In the genomic region with DNA sequence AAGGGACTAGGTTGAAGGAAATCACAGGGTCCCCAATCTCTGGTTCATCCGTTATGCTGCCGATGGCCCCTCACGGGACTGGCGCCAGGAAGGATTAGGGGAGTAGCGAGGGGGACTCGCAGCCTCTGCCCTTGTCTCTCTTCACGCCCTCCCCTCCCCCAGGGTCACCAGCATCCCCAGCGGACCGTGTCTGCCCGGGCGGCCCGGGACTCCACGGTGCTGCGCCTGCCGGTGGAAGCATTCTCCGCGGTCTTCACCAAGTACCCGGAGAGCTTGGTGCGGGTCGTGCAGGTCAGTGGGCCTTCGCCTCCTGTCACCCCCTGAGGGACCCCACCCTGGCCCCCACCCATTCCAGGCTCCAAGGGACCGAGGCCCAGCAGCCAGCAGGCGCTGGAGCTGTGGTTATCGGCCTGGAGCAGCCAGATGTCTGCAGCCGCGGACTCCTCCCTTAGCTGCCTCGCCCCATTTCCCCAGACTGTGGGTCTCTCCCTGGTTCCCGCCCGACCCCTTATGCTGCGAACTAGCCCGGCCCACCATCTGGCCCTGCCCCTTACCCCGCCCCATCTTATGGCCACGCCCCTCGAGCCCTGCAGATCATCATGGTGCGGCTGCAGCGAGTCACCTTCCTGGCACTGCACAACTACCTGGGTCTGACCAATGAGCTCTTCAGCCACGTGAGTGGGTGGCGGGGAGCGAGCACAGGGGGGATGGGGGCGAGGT, we compare ENCODE assay signal across 9 cellular contexts. TPM values are rescaled to one million over a fixed set of nuclear protein-coding genes. Genes with fewer than 3 reads are reported as not detected.
DNase-seq lines count a peak whose midpoint lies in the region; ATAC-seq and TF ChIP-seq lines count a peak whose summit lies in the region.
"Had no signal": no experiment of that assay in that cellular context is flagged by ENCODE, and none has a peak within 500 bp of the region (broad histone marks: within the 10 kb centered on the region; RNA-seq: fewer than 3 reads in every experiment).

No MANE protein-coding gene starts in this region.

- peak; percentile 56 for DNase-seq in activated CD4-positive, alpha-beta memory T cell treated with anti-CD3 and anti-CD28 coated beads for 36 hours
- no peak for DNase-seq in activated CD4-positive, alpha-beta memory T cell treated with anti-CD3 and anti-CD28 coated beads, Interleukin-2, amount 10 ng/mL, durations not matched to agents 7 days and 5 days
- DNase-seq in fibroblast of mammary gland (ENCODE audit: low read depth) (peak; percentile 63), amygdala (lab: John Stamatoyannopoulos, UW) (no peak), OCI-M2 (lab: John Stamatoyannopoulos, UW; ENCODE audit: unreplicated experiment) (no peak)
- peak; percentile 37 to 57 for DNase-seq in stimulated activated CD8-positive, alpha-beta memory T cell treated with anti-CD3 and anti-CD28 coated beads, Interleukin-2, amount 100 ng/mL, for 48 hours (ENCODE audit: low read depth in 2 of 2)
- DNase-seq in T-helper 2 cell treated with Interferon-gamma antibody and Interleukin-4, amounts not matched to agents 5 μg/mL and 100 μg/mL, for 36 hours (ENCODE audit: low spot score): no peak
- DNase-seq: NCI-H69 had no signal

- H3K4me3 Mint-ChIP-seq in activated CD4-positive, alpha-beta memory T cell treated with anti-CD3 and anti-CD28 coated beads for 36 hours: no peak overlapping the region
- no peak overlapping the region for H3K4me3 Mint-ChIP-seq in activated CD4-positive, alpha-beta memory T cell treated with anti-CD3 and anti-CD28 coated beads, Interleukin-2, amount 10 ng/mL, durations not matched to agents 7 days and 5 days
- no peak overlapping the region for H3K4me3 Mint-ChIP-seq in T-helper 2 cell treated with Interferon-gamma antibody and Interleukin-4, amounts not matched to agents 5 μg/mL and 100 μg/mL, for 36 hours

- intact Hi-C loops in activated CD4-positive, alpha-beta memory T cell treated with anti-CD3 and anti-CD28 coated beads for 36 hours (cut with micrococcal nuclease): no loop called here

- no peak overlapping the region for H3K4me3 ChIP-seq in fibroblast of mammary gland (ENCODE audit: control insufficient read depth, low read depth, low read length)

- ATAC-seq in SK-N-SH treated with all-trans-retinoic acid at 6 μM for 48 hours: peak; percentile 85

- POLR2A ChIA-PET in activated CD4-positive, alpha-beta memory T cell treated with anti-CD3 and anti-CD28 coated beads for 36 hours (lab: Charles Lee): no interaction called here
- POLR2A ChIA-PET in activated CD4-positive, alpha-beta memory T cell treated with anti-CD3 and anti-CD28 coated beads, Interleukin-2, amount 10 ng/mL, durations not matched to agents 7 days and 5 days (lab: Charles Lee): no interaction called here

- H3K27me3 Mint-ChIP-seq in activated CD4-positive, alpha-beta memory T cell treated with anti-CD3 and anti-CD28 coated beads for 36 hours: no peaks in the 10 kb centered on the region
- no peaks in the 10 kb centered on the region for H3K27me3 Mint-ChIP-seq in activated CD4-positive, alpha-beta memory T cell treated with anti-CD3 and anti-CD28 coated beads, Interleukin-2, amount 10 ng/mL, durations not matched to agents 7 days and 5 days
- H3K27me3 Mint-ChIP-seq in T-helper 2 cell treated with Interferon-gamma antibody and Interleukin-4, amounts not matched to agents 5 μg/mL and 100 μg/mL, for 36 hours (ENCODE audit: low read depth): no peaks in the 10 kb centered on the region

- no peak overlapping the region for H3K27ac Mint-ChIP-seq in activated CD4-positive, alpha-beta memory T cell treated with anti-CD3 and anti-CD28 coated beads for 36 hours
- no peak overlapping the region for H3K27ac Mint-ChIP-seq in activated CD4-positive, alpha-beta memory T cell treated with anti-CD3 and anti-CD28 coated beads, Interleukin-2, amount 10 ng/mL, durations not matched to agents 7 days and 5 days
- H3K27ac Mint-ChIP-seq in T-helper 2 cell treated with Interferon-gamma antibody and Interleukin-4, amounts not matched to agents 5 μg/mL and 100 μg/mL, for 36 hours: no peak overlapping the region

- peaks cover 35% of the 10 kb centered on the region for H3K36me3 Mint-ChIP-seq in activated CD4-positive, alpha-beta memory T cell treated with anti-CD3 and anti-CD28 coated beads for 36 hours
- peaks cover 57% of the 10 kb centered on the region for H3K36me3 Mint-ChIP-seq in activated CD4-positive, alpha-beta memory T cell treated with anti-CD3 and anti-CD28 coated beads, Interleukin-2, amount 10 ng/mL, durations not matched to agents 7 days and 5 days (ENCODE audit: low read depth)
- peaks cover 33% of the 10 kb centered on the region for H3K36me3 Mint-ChIP-seq in T-helper 2 cell treated with Interferon-gamma antibody and Interleukin-4, amounts not matched to agents 5 μg/mL and 100 μg/mL, for 36 hours (ENCODE audit: low read depth)

- CTCF ChIA-PET in activated CD4-positive, alpha-beta memory T cell treated with anti-CD3 and anti-CD28 coated beads for 36 hours (lab: Charles Lee): no interaction called here
- CTCF ChIA-PET in activated CD4-positive, alpha-beta memory T cell treated with anti-CD3 and anti-CD28 coated beads, Interleukin-2, amount 10 ng/mL, durations not matched to agents 7 days and 5 days (lab: Charles Lee): interaction anchor here (0.8 to 0.9 kb wide), 2 partner anchors 27 kb away, joined by 3 read pairs; no protein-coding TSS in a partner anchor

- H3K4me1 Mint-ChIP-seq in activated CD4-positive, alpha-beta memory T cell treated with anti-CD3 and anti-CD28 coated beads for 36 hours (ENCODE audit: low read depth): peaks cover 17% of the 10 kb centered on the region
- H3K4me1 Mint-ChIP-seq in activated CD4-positive, alpha-beta memory T cell treated with anti-CD3 and anti-CD28 coated beads, Interleukin-2, amount 10 ng/mL, durations not matched to agents 7 days and 5 days: peaks cover 45% of the 10 kb centered on the region
- peaks cover 22% of the 10 kb centered on the region for H3K4me1 Mint-ChIP-seq in T-helper 2 cell treated with Interferon-gamma antibody and Interleukin-4, amounts not matched to agents 5 μg/mL and 100 μg/mL, for 36 hours (ENCODE audit: low read depth)

- no peaks in the 10 kb centered on the region for H3K9me3 Mint-ChIP-seq in activated CD4-positive, alpha-beta memory T cell treated with anti-CD3 and anti-CD28 coated beads for 36 hours
- H3K9me3 Mint-ChIP-seq in activated CD4-positive, alpha-beta memory T cell treated with anti-CD3 and anti-CD28 coated beads, Interleukin-2, amount 10 ng/mL, durations not matched to agents 7 days and 5 days: no peaks in the 10 kb centered on the region
- H3K9me3 Mint-ChIP-seq in T-helper 2 cell treated with Interferon-gamma antibody and Interleukin-4, amounts not matched to agents 5 μg/mL and 100 μg/mL, for 36 hours: no peaks in the 10 kb centered on the region

- TF ChIP-seq CTCF in fibroblast of mammary gland (conservative IDR thresholded peaks at IDR 0.05; ENCODE audit: control insufficient read depth, insufficient read depth, low read depth, low read length): no peak

TF ChIP-seq in SK-N-SH treated with all-trans-retinoic acid at 6 μM for 48 hours, 23 proteins besides CTCF, POLR2A, EP300 and RAD21 (continues in another document):
- TF ChIP-seq TCF4 (CRISPR knock-in tag; IDR thresholded peaks at IDR 0.05; ENCODE audit: borderline replicate concordance) (no peak), ARNTL (CRISPR knock-in tag; IDR thresholded peaks at IDR 0.05; ENCODE audit: borderline replicate concordance, low read depth) (no peak), CSDC2 (CRISPR knock-in tag; IDR thresholded peaks at IDR 0.05) (no peak), OSR1 (CRISPR knock-in tag; IDR thresholded peaks at IDR 0.05) (no peak)
- TF ChIP-seq, protein P1, sequence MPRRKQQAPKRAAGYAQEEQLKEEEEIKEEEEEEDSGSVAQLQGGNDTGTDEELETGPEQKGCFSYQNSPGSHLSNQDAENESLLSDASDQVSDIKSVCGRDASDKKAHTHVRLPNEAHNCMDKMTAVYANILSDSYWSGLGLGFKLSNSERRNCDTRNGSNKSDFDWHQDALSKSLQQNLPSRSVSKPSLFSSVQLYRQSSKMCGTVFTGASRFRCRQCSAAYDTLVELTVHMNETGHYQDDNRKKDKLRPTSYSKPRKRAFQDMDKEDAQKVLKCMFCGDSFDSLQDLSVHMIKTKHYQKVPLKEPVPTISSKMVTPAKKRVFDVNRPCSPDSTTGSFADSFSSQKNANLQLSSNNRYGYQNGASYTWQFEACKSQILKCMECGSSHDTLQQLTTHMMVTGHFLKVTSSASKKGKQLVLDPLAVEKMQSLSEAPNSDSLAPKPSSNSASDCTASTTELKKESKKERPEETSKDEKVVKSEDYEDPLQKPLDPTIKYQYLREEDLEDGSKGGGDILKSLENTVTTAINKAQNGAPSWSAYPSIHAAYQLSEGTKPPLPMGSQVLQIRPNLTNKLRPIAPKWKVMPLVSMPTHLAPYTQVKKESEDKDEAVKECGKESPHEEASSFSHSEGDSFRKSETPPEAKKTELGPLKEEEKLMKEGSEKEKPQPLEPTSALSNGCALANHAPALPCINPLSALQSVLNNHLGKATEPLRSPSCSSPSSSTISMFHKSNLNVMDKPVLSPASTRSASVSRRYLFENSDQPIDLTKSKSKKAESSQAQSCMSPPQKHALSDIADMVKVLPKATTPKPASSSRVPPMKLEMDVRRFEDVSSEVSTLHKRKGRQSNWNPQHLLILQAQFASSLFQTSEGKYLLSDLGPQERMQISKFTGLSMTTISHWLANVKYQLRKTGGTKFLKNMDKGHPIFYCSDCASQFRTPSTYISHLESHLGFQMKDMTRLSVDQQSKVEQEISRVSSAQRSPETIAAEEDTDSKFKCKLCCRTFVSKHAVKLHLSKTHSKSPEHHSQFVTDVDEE (CRISPR knock-in tag; IDR thresholded peaks at IDR 0.05): no peak

RNA-seq across cellular contexts. Expression of a gene that starts 5.4 kb away (rescaled TPM):
- total RNA-seq in activated CD4-positive, alpha-beta memory T cell treated with anti-CD3 and anti-CD28 coated beads for 36 hours: 100 to 1,000 TPM; 106 to 121 TPM
- 100 to 1,000 TPM; 130 to 152 TPM for total RNA-seq in activated CD4-positive, alpha-beta memory T cell treated with anti-CD3 and anti-CD28 coated beads, Interleukin-2, amount 10 ng/mL, durations not matched to agents 7 days and 5 days

RNA-seq across cellular contexts. Expression of a gene that starts 18.5 kb away (rescaled TPM):
- 1 to 10 TPM; 7.4 to 9.5 TPM for total RNA-seq in activated CD4-positive, alpha-beta memory T cell treated with anti-CD3 and anti-CD28 coated beads for 36 hours
- 10 to 100 TPM; 15.2 to 15.3 TPM for total RNA-seq in activated CD4-positive, alpha-beta memory T cell treated with anti-CD3 and anti-CD28 coated beads, Interleukin-2, amount 10 ng/mL, durations not matched to agents 7 days and 5 days

RNA-seq across cellular contexts. Expression of a gene that starts 25.0 kb away (rescaled TPM):
- total RNA-seq in activated CD4-positive, alpha-beta memory T cell treated with anti-CD3 and anti-CD28 coated beads for 36 hours: 1 to 10 TPM; 4.6 to 6.0 TPM
- 1 to 10 TPM; 5.5 to 7.5 TPM for total RNA-seq in activated CD4-positive, alpha-beta memory T cell treated with anti-CD3 and anti-CD28 coated beads, Interleukin-2, amount 10 ng/mL, durations not matched to agents 7 days and 5 days

RNA-seq across cellular contexts. Expression of a gene that starts 52.1 kb away (rescaled TPM):
- 1 to 10 TPM; 2.1 to 2.2 TPM for total RNA-seq in activated CD4-positive, alpha-beta memory T cell treated with anti-CD3 and anti-CD28 coated beads for 36 hours
- total RNA-seq in activated CD4-positive, alpha-beta memory T cell treated with anti-CD3 and anti-CD28 coated beads, Interleukin-2, amount 10 ng/mL, durations not matched to agents 7 days and 5 days: 1 to 10 TPM in 1 of 2 experiments, under 1 TPM in 1; 0.68 to 1.7 TPM

RNA-seq across cellular contexts. Expression of a gene that starts 54.7 kb away (rescaled TPM):
- under 1 TPM; 0.17 to 0.31 TPM for total RNA-seq in activated CD4-positive, alpha-beta memory T cell treated with anti-CD3 and anti-CD28 coated beads for 36 hours
- under 1 TPM; 0.13 to 0.33 TPM for total RNA-seq in activated CD4-positive, alpha-beta memory T cell treated with anti-CD3 and anti-CD28 coated beads, Interleukin-2, amount 10 ng/mL, durations not matched to agents 7 days and 5 days

Comparison
In these comparisons a context has a peak if more than half of its experiments do, and no peak if none do; other contexts are left out.
1. DNase-seq: peak in activated CD4-positive, alpha-beta memory T cell treated with anti-CD3 and anti-CD28 coated beads for 36 hours (single experiment), fibroblast of mammary gland (single experiment) and stimulated activated CD8-positive, alpha-beta memory T cell treated with anti-CD3 and anti-CD28 coated beads, Interleukin-2, amount 100 ng/mL, for 48 hours (2 of 2); none in activated CD4-positive, alpha-beta memory T cell treated with anti-CD3 and anti-CD28 coated beads, Interleukin-2, amount 10 ng/mL, durations not matched to agents 7 days and 5 days (single experiment), amygdala (0 of 56), OCI-M2 (single experiment) and T-helper 2 cell treated with Interferon-gamma antibody and Interleukin-4, amounts not matched to agents 5 μg/mL and 100 μg/mL, for 36 hours (single experiment).